1 cellular context compared by ENCODE assay signal in the genomic region with DNA sequence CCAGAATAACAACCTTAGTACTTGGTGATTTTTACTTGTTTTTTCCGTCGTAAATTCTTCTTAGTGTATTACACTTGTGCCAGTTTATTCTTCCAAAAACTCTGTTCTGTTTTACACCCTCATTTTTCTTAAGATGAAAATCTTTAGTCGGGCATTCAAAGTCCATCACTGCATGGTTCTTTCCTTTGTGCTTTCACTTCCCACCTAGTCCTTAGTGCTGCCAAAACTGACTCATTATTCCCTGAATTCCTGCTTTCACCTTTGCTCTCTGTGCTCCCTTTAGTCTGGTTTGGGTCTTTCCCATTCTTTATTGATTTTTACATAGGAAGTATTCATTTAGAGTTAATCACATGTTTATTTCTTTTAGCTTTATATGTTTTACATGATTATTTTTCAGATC.
TF ChIP-seq lines count a peak whose summit lies in the region.

No MANE protein-coding gene starts in this region.

TF ChIP-seq in A549, 52 proteins besides CTCF, POLR2A, EP300 and RAD21 (continued from another document):
- TF ChIP-seq, protein P1, sequence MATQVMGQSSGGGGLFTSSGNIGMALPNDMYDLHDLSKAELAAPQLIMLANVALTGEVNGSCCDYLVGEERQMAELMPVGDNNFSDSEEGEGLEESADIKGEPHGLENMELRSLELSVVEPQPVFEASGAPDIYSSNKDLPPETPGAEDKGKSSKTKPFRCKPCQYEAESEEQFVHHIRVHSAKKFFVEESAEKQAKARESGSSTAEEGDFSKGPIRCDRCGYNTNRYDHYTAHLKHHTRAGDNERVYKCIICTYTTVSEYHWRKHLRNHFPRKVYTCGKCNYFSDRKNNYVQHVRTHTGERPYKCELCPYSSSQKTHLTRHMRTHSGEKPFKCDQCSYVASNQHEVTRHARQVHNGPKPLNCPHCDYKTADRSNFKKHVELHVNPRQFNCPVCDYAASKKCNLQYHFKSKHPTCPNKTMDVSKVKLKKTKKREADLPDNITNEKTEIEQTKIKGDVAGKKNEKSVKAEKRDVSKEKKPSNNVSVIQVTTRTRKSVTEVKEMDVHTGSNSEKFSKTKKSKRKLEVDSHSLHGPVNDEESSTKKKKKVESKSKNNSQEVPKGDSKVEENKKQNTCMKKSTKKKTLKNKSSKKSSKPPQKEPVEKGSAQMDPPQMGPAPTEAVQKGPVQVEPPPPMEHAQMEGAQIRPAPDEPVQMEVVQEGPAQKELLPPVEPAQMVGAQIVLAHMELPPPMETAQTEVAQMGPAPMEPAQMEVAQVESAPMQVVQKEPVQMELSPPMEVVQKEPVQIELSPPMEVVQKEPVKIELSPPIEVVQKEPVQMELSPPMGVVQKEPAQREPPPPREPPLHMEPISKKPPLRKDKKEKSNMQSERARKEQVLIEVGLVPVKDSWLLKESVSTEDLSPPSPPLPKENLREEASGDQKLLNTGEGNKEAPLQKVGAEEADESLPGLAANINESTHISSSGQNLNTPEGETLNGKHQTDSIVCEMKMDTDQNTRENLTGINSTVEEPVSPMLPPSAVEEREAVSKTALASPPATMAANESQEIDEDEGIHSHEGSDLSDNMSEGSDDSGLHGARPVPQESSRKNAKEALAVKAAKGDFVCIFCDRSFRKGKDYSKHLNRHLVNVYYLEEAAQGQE (IDR thresholded peaks at IDR 0.05) = no peak
- TF ChIP-seq, protein P2, sequence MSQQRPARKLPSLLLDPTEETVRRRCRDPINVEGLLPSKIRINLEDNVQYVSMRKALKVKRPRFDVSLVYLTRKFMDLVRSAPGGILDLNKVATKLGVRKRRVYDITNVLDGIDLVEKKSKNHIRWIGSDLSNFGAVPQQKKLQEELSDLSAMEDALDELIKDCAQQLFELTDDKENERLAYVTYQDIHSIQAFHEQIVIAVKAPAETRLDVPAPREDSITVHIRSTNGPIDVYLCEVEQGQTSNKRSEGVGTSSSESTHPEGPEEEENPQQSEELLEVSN (IDR thresholded peaks at IDR 0.05; ENCODE audit: borderline replicate concordance, low read depth) = no peak
- TF ChIP-seq PHF8 (IDR thresholded peaks at IDR 0.05; ENCODE audit: borderline replicate concordance, low read depth) (no peak), FOSB (CRISPR knock-in tag; IDR thresholded peaks at IDR 0.05) (no peak), HDAC2 (IDR thresholded peaks at IDR 0.05) (no peak), ZC3H11A (IDR thresholded peaks at IDR 0.05) (no peak), ZFP36 (IDR thresholded peaks at IDR 0.05; ENCODE audit: borderline replicate concordance, partially characterized antibody) (no peak), BHLHE40 (IDR thresholded peaks at IDR 0.05; ENCODE audit: low read depth, low read length) (no peak)
- TF ChIP-seq, protein P3, sequence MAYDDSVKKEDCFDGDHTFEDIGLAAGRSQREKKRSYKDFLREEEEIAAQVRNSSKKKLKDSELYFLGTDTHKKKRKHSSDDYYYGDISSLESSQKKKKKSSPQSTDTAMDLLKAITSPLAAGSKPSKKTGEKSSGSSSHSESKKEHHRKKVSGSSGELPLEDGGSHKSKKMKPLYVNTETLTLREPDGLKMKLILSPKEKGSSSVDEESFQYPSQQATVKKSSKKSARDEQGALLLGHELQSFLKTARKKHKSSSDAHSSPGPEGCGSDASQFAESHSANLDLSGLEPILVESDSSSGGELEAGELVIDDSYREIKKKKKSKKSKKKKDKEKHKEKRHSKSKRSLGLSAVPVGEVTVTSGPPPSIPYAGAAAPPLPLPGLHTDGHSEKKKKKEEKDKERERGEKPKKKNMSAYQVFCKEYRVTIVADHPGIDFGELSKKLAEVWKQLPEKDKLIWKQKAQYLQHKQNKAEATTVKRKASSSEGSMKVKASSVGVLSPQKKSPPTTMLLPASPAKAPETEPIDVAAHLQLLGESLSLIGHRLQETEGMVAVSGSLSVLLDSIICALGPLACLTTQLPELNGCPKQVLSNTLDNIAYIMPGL (CRISPR knock-in tag; IDR thresholded peaks at IDR 0.05; ENCODE audit: borderline replicate concordance) = no peak
- TF ChIP-seq, protein P4, sequence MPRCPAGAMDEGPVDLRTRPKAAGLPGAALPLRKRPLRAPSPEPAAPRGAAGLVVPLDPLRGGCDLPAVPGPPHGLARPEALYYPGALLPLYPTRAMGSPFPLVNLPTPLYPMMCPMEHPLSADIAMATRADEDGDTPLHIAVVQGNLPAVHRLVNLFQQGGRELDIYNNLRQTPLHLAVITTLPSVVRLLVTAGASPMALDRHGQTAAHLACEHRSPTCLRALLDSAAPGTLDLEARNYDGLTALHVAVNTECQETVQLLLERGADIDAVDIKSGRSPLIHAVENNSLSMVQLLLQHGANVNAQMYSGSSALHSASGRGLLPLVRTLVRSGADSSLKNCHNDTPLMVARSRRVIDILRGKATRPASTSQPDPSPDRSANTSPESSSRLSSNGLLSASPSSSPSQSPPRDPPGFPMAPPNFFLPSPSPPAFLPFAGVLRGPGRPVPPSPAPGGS (IDR thresholded peaks at IDR 0.05) = no peak
- TF ChIP-seq, protein P5, sequence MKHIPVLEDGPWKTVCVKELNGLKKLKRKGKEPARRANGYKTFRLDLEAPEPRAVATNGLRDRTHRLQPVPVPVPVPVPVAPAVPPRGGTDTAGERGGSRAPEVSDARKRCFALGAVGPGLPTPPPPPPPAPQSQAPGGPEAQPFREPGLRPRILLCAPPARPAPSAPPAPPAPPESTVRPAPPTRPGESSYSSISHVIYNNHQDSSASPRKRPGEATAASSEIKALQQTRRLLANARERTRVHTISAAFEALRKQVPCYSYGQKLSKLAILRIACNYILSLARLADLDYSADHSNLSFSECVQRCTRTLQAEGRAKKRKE (CRISPR knock-in tag; IDR thresholded peaks at IDR 0.05; ENCODE audit: low read depth) = no peak
TF ChIP-seq in A549: peak in this region for 0.
